ENCODE assay signal across 13 cellular contexts in genomic region chr12:109797905-109798669, GRCh38. TPM values are rescaled to one million over a fixed set of nuclear protein-coding genes. Genes with fewer than 3 reads are reported as not detected.
A peak's percentile ranks its signal among the peaks of the same experiment; 100 is the strongest.
DNase-seq lines count a peak whose midpoint lies in the region; ATAC-seq and TF ChIP-seq lines count a peak whose summit lies in the region.
"Had no signal": no experiment of that assay in that cellular context is flagged by ENCODE, and none has a peak within 500 bp of the region (broad histone marks: within the 10 kb centered on the region; RNA-seq: fewer than 3 reads in every experiment).

No MANE protein-coding gene starts in this region.

- H3K9me3 ChIP-seq in SK-N-SH (no peaks in the 10 kb centered on the region), spleen (no peaks in the 10 kb centered on the region)
- H3K9me3 ChIP-seq: heart right ventricle, transverse colon had no signal

- no peaks in the 10 kb centered on the region for H3K9me2 ChIP-seq in SK-N-SH

- no peak overlapping the region for H3K4me3 Mint-ChIP-seq in Calu3 (ENCODE audit: low read depth, unreplicated experiment)
- H3K4me3 Mint-ChIP-seq in activated naive CD8-positive, alpha-beta T cell treated with anti-CD3 and anti-CD28 coated beads, Interleukin-2, amount 50 U/mL, for 24 hours = no peak overlapping the region
- H3K4me3 Mint-ChIP-seq: naive thymus-derived CD8-positive, alpha-beta T cell had no signal

- H3K27ac Mint-ChIP-seq in Calu3 (ENCODE audit: unreplicated experiment) = no peak overlapping the region
- no peak overlapping the region for H3K27ac Mint-ChIP-seq in activated naive CD8-positive, alpha-beta T cell treated with anti-CD3 and anti-CD28 coated beads, Interleukin-2, amount 50 U/mL, for 24 hours
- H3K27ac Mint-ChIP-seq: naive thymus-derived CD8-positive, alpha-beta T cell had no signal

- H3K27me3 ChIP-seq in SK-N-SH (ENCODE audit: insufficient read depth) = no peaks in the 10 kb centered on the region
- H3K27me3 ChIP-seq in spleen (replicated peaks in 1 of 7) = peaks cover 0 to 21% (median 0%) of the 10 kb centered on the region in 7 donors
- H3K27me3 ChIP-seq: heart right ventricle, transverse colon had no signal

- H3K36me3 Mint-ChIP-seq in Calu3 (ENCODE audit: insufficient read depth, unreplicated experiment) = peaks cover 16% of the 10 kb centered on the region
- no peaks in the 10 kb centered on the region for H3K36me3 Mint-ChIP-seq in activated naive CD8-positive, alpha-beta T cell treated with anti-CD3 and anti-CD28 coated beads, Interleukin-2, amount 50 U/mL, for 24 hours (ENCODE audit: low read depth)
- H3K36me3 Mint-ChIP-seq: naive thymus-derived CD8-positive, alpha-beta T cell had no signal

- H3K4me3 ChIP-seq in HFF-Myc (replicated peaks; ENCODE audit: low read depth, low read length) = no peak overlapping the region
- no peak overlapping the region for H3K4me3 ChIP-seq in SK-N-SH (ENCODE audit: low read depth in 2 of 2, low read length in 1 of 2)
- no peak overlapping the region for H3K4me3 ChIP-seq in spleen
- H3K4me3 ChIP-seq: heart right ventricle, transverse colon had no signal

- peak; percentile 47 for TF ChIP-seq RAD21 in SK-N-SH (IDR thresholded peaks at IDR 0.05; ENCODE audit: low read length)

- no peaks in the 10 kb centered on the region for H4K20me1 ChIP-seq in SK-N-SH (ENCODE audit: insufficient read depth)

- H3K4me1 Mint-ChIP-seq in Calu3 (ENCODE audit: low read depth, unreplicated experiment) = no peaks in the 10 kb centered on the region
- no peaks in the 10 kb centered on the region for H3K4me1 Mint-ChIP-seq in activated naive CD8-positive, alpha-beta T cell treated with anti-CD3 and anti-CD28 coated beads, Interleukin-2, amount 50 U/mL, for 24 hours
- H3K4me1 Mint-ChIP-seq: naive thymus-derived CD8-positive, alpha-beta T cell had no signal

- peaks cover 9% of the 10 kb centered on the region for H3F3A ChIP-seq in SK-N-SH (replicated peaks; ENCODE audit: insufficient read depth)

- 76% methylated on average over 18 of the region's 19 CpGs for WGBS in SK-N-SH (ENCODE audit: low lambda C conversion rate)
- 51 to 63% (median 56%) methylated on average over 16 to 19 of the region's 19 CpGs for WGBS in spleen, 5 donors

- CTCF ChIA-PET in Calu3 (lab: Charles Lee) (no interaction called here), SK-N-SH (lab: Yijun Ruan, JAX) (interaction anchor here (0.8 to 2.6 kb wide), 3 partner anchors 13 to 79 kb away, joined by 3 to 11 read pairs (median 3); no protein-coding TSS in a partner anchor)

- no peak for TF ChIP-seq POLR2A in spleen (IDR thresholded peaks at IDR 0.05)

- H3K27ac ChIP-seq in SK-N-SH (ENCODE audit: low read depth in 2 of 2, low read length in 1 of 2) (no peak overlapping the region), spleen (no peak overlapping the region)
- H3K27ac ChIP-seq: heart right ventricle, transverse colon had no signal

- ATAC-seq in HG03432 (IDR thresholded peaks at IDR 0.05; ENCODE audit: unreplicated experiment) (no peak), GM18868 (IDR thresholded peaks at IDR 0.05; ENCODE audit: unreplicated experiment) (no peak)
- no peak for ATAC-seq in activated naive CD8-positive, alpha-beta T cell treated with anti-CD3 and anti-CD28 coated beads, Interleukin-2, amount 50 U/mL, for 24 hours
- ATAC-seq: heart right ventricle; naive thymus-derived CD8-positive, alpha-beta T cell had no signal

- no peak for TF ChIP-seq CTCF in Calu3 (IDR thresholded peaks at IDR 0.05; ENCODE audit: unreplicated experiment)
- peak; percentile 29 for TF ChIP-seq CTCF in HFF-Myc (IDR thresholded peaks at IDR 0.05; ENCODE audit: low read depth, low read length, missing control alignments)
- peak; percentile 43 for TF ChIP-seq CTCF in SK-N-SH (IDR thresholded peaks at IDR 0.05)
- no peak for TF ChIP-seq CTCF in spleen (IDR thresholded peaks at IDR 0.05 in 8 of 11, conservative IDR thresholded peaks at IDR 0.05 in 3 of 11)

- no peaks in the 10 kb centered on the region for H3K27me3 Mint-ChIP-seq in Calu3 (ENCODE audit: unreplicated experiment)
- H3K27me3 Mint-ChIP-seq in activated naive CD8-positive, alpha-beta T cell treated with anti-CD3 and anti-CD28 coated beads, Interleukin-2, amount 50 U/mL, for 24 hours = peaks cover 4% of the 10 kb centered on the region

- peak; percentile 40 for DNase-seq in Calu3
- DNase-seq in HFF-Myc (ENCODE audit: extremely low read depth, low read depth) = no peak
- DNase-seq in SK-N-SH = peak; percentile 56
- DNase-seq in iPS-NIHi7 (ENCODE audit: extremely low spot score) = peak; percentile 50
- DNase-seq in spleen = no peak
- no peak for DNase-seq in activated naive CD8-positive, alpha-beta T cell treated with anti-CD3 and anti-CD28 coated beads, Interleukin-2, amount 50 U/mL, for 24 hours
- DNase-seq: heart right ventricle; NCI-H1092 treated with DMSO at 0.1 percent for 48 hours; stimulated activated CD4-positive, alpha-beta T cell treated with anti-CD3 and anti-CD28 coated beads, Interleukin-4, amount 100 ng/mL, for 24 hours; transverse colon had no signal

- H3K4me1 ChIP-seq in SK-N-SH (ENCODE audit: control insufficient read depth in 1 of 2, insufficient read depth in 2 of 2, low read depth in 1 of 2, low read length in 1 of 2) = no peaks in the 10 kb centered on the region
- peaks cover 0 to 4% (median 0%) of the 10 kb centered on the region in 6 donors for H3K4me1 ChIP-seq in spleen
- H3K4me1 ChIP-seq: heart right ventricle, transverse colon had no signal

- no peak overlapping the region for H3K9ac ChIP-seq in SK-N-SH

- no peaks in the 10 kb centered on the region for H3K9me3 Mint-ChIP-seq in Calu3 (ENCODE audit: low read depth, unreplicated experiment)
- no peaks in the 10 kb centered on the region for H3K9me3 Mint-ChIP-seq in activated naive CD8-positive, alpha-beta T cell treated with anti-CD3 and anti-CD28 coated beads, Interleukin-2, amount 50 U/mL, for 24 hours
- H3K9me3 Mint-ChIP-seq: naive thymus-derived CD8-positive, alpha-beta T cell had no signal

- H3K36me3 ChIP-seq in SK-N-SH (replicated peaks in 1 of 2; ENCODE audit: control insufficient read depth in 1 of 2, insufficient read depth in 2 of 2, low read length in 1 of 2) (no peaks in the 10 kb centered on the region), spleen (no peaks in the 10 kb centered on the region)
- H3K36me3 ChIP-seq: heart right ventricle, transverse colon had no signal

- intact Hi-C loops in Calu3 (cut with micrococcal nuclease; ENCODE audit: unreplicated experiment) = no loop called here
- intact Hi-C loops in spleen (cut with DNase I; ENCODE audit: low total_unique reads) = no loop called here

- no peaks in the 10 kb centered on the region for H3K79me2 ChIP-seq in SK-N-SH (ENCODE audit: insufficient read depth)

- H3K4me2 ChIP-seq in SK-N-SH = no peak overlapping the region

- TF ChIP-seq EP300 in SK-N-SH (IDR thresholded peaks at IDR 0.05; ENCODE audit: borderline replicate concordance in 1 of 2, low read depth in 1 of 2, low read length in 1 of 2) = no peak

- BruUV-seq in Calu3 (replicated peaks; lab: Mats Ljungman, UMichigan) = no TSS peak

- no peak overlapping the region for H2AFZ ChIP-seq in SK-N-SH (ENCODE audit: low read depth)

- POLR2A ChIA-PET in SK-N-SH (lab: Yijun Ruan, JAX) = no interaction called here

TF ChIP-seq in SK-N-SH, 30 proteins besides CTCF, POLR2A, EP300 and RAD21 (continues in another document):
- TF ChIP-seq TAF1 (IDR thresholded peaks at IDR 0.05; ENCODE audit: borderline replicate concordance, low read depth, low read length) (no peak), GATA2 (CRISPR knock-in tag; IDR thresholded peaks at IDR 0.05) (no peak), RXRA (IDR thresholded peaks at IDR 0.05; ENCODE audit: borderline replicate concordance, low read depth) (no peak), NRF1 (IDR thresholded peaks at IDR 0.05; ENCODE audit: low read depth, low read length) (no peak), USF1 (IDR thresholded peaks at IDR 0.05; ENCODE audit: borderline replicate concordance, low read depth) (no peak), SMC3 (IDR thresholded peaks at IDR 0.05; ENCODE audit: low read depth, low read length) (no peak), YY1 (IDR thresholded peaks at IDR 0.05; ENCODE audit: low read depth) (no peak)
- TF ChIP-seq, protein P1, sequence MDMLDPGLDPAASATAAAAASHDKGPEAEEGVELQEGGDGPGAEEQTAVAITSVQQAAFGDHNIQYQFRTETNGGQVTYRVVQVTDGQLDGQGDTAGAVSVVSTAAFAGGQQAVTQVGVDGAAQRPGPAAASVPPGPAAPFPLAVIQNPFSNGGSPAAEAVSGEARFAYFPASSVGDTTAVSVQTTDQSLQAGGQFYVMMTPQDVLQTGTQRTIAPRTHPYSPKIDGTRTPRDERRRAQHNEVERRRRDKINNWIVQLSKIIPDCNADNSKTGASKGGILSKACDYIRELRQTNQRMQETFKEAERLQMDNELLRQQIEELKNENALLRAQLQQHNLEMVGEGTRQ (IDR thresholded peaks at IDR 0.05; ENCODE audit: borderline replicate concordance, low read depth, low read length) = no peak
- TF ChIP-seq, protein P2, sequence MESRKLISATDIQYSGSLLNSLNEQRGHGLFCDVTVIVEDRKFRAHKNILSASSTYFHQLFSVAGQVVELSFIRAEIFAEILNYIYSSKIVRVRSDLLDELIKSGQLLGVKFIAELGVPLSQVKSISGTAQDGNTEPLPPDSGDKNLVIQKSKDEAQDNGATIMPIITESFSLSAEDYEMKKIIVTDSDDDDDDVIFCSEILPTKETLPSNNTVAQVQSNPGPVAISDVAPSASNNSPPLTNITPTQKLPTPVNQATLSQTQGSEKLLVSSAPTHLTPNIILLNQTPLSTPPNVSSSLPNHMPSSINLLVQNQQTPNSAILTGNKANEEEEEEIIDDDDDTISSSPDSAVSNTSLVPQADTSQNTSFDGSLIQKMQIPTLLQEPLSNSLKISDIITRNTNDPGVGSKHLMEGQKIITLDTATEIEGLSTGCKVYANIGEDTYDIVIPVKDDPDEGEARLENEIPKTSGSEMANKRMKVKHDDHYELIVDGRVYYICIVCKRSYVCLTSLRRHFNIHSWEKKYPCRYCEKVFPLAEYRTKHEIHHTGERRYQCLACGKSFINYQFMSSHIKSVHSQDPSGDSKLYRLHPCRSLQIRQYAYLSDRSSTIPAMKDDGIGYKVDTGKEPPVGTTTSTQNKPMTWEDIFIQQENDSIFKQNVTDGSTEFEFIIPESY (IDR thresholded peaks at IDR 0.05; ENCODE audit: borderline replicate concordance, low read depth) = no peak

RNA-seq across cellular contexts. Expression of gene TRPV4, which starts 35.1 kb away (rescaled TPM):
- total RNA-seq in Calu3 (2022) (13.0 and 25.3 TPM in 2 replicates), spleen (1 to 10 TPM; 3.9 to 8.0 (median 5.0) TPM)
- polyA plus RNA-seq in SK-N-SH (2012; rRNA removed) (5.2 and 5.4 TPM in 2 replicates), spleen (1 to 10 TPM in 2 of 3 donors, under 1 TPM in 1; 0.49 to 1.2 (median 1.1) TPM)
- polyA plus RNA-seq in SK-N-SH (2012; cell fraction: cytosol; rRNA removed) = 2.1 and 3.2 TPM in 2 replicates
- polyA plus RNA-seq in SK-N-SH (2012; cell fraction: nucleus; rRNA removed) = 7.3 and 8.9 TPM in 2 replicates
- total RNA-seq: naive thymus-derived CD8-positive, alpha-beta T cell had no signal
- polyA plus RNA-seq: naive thymus-derived CD8-positive, alpha-beta T cell had no signal

Comparison
In these comparisons a context has a peak if more than half of its experiments do, and no peak if none do; other contexts are left out.
1. DNase-seq: peak in Calu3 (single experiment), SK-N-SH (single experiment) and iPS-NIHi7 (single experiment); none in HFF-Myc (single experiment), spleen (single experiment) and activated naive CD8-positive, alpha-beta T cell treated with anti-CD3 and anti-CD28 coated beads, Interleukin-2, amount 50 U/mL, for 24 hours (single experiment).
2. CTCF ChIP-seq: peak in HFF-Myc (single experiment) and SK-N-SH (single experiment); none in Calu3 (single experiment) and spleen (0 of 11).